ENCODE assay signal across 23 cellular contexts in genomic region chr2:88321614-88322248, GRCh38.
"Had no signal": no experiment of that assay in that cellular context is flagged by ENCODE, and none has a peak within 500 bp of the region (broad histone marks: within the 10 kb centered on the region; RNA-seq: fewer than 3 reads in every experiment).

No MANE protein-coding gene starts in this region.

- H3K4me3 Mint-ChIP-seq: activated CD4-positive, alpha-beta memory T cell treated with anti-CD3 and anti-CD28 coated beads for 36 hours; activated naive CD4-positive, alpha-beta T cell treated with anti-CD3 and anti-CD28 coated beads for 36 hours; activated T-cell treated with anti-CD3 and anti-CD28 coated beads, Interleukin-2, amount 50 U/mL, for 72 hours; immature natural killer cell; memory B cell; stimulated activated naive B cell treated with anti-CD40 and anti-IgM and Interleukin-4, amounts not matched to agents 10 μg/mL and 1 μg/mL and 100 μg/mL, for 72 hours; T-helper 17 cell had no signal

- H3K9me3 Mint-ChIP-seq: activated naive CD4-positive, alpha-beta T cell treated with anti-CD3 and anti-CD28 coated beads for 36 hours; activated T-cell treated with anti-CD3 and anti-CD28 coated beads, Interleukin-2, amount 50 U/mL, for 72 hours; immature natural killer cell had no signal

- H3K36me3 Mint-ChIP-seq: activated CD4-positive, alpha-beta memory T cell treated with anti-CD3 and anti-CD28 coated beads for 36 hours; immature natural killer cell; memory B cell; stimulated activated naive B cell treated with anti-CD40 and anti-IgM and Interleukin-4, amounts not matched to agents 10 μg/mL and 1 μg/mL and 100 μg/mL, for 72 hours had no signal

- H3K27ac ChIP-seq: body of pancreas, cardiac muscle cell, foreskin keratinocyte, sigmoid colon, transverse colon, uterus had no signal

- DNase-seq: activated CD4-positive, alpha-beta memory T cell treated with anti-CD3 and anti-CD28 coated beads for 36 hours; activated CD4-positive, alpha-beta T cell treated with anti-CD3 and anti-CD28 coated beads for 48 hours; activated CD4-positive, CD25-positive, alpha-beta regulatory T cell; activated effector memory CD4-positive, alpha-beta T cell treated with Interleukin-2 at 50 U/mL for 16 hours; activated naive CD4-positive, alpha-beta T cell treated with anti-CD3 and anti-CD28 coated beads for 36 hours; activated T-cell treated with anti-CD3 and anti-CD28 coated beads, Interleukin-2, amount 50 U/mL, for 72 hours; anterior cingulate cortex; body of pancreas; effector CD4-positive, alpha-beta T cell; foreskin keratinocyte; immature natural killer cell; kidney glomerular epithelial cell; posterior cingulate gyrus; sigmoid colon; stimulated activated CD4-positive, alpha-beta T cell treated with anti-CD3 and anti-CD28 coated beads, Interleukin-15, amount 100 ng/mL, for 24 hours; stimulated activated CD4-positive, alpha-beta T cell treated with anti-CD3 and anti-CD28 coated beads, Interleukin-2, amount 100 ng/mL, for 48 hours; stimulated activated CD8-positive, alpha-beta memory T cell treated with anti-CD3 and anti-CD28 coated beads, Interleukin-4, amount 100 ng/mL, for 48 hours; stimulated activated naive B cell treated with anti-CD40 and anti-IgM and Interleukin-4, amounts not matched to agents 10 μg/mL and 1 μg/mL and 100 μg/mL, for 72 hours; T-helper 17 cell; transverse colon; uterus had no signal

- H3K4me1 Mint-ChIP-seq: immature natural killer cell; memory B cell; stimulated activated naive B cell treated with anti-CD40 and anti-IgM and Interleukin-4, amounts not matched to agents 10 μg/mL and 1 μg/mL and 100 μg/mL, for 72 hours; T-helper 17 cell had no signal

- H3K27ac Mint-ChIP-seq: activated CD4-positive, alpha-beta memory T cell treated with anti-CD3 and anti-CD28 coated beads for 36 hours; activated naive CD4-positive, alpha-beta T cell treated with anti-CD3 and anti-CD28 coated beads for 36 hours; activated T-cell treated with anti-CD3 and anti-CD28 coated beads, Interleukin-2, amount 50 U/mL, for 72 hours; immature natural killer cell; memory B cell; stimulated activated naive B cell treated with anti-CD40 and anti-IgM and Interleukin-4, amounts not matched to agents 10 μg/mL and 1 μg/mL and 100 μg/mL, for 72 hours; T-helper 17 cell had no signal

- ATAC-seq: activated T-cell treated with anti-CD3 and anti-CD28 coated beads, Interleukin-2, amount 50 U/mL, for 72 hours; body of pancreas; foreskin keratinocyte; stimulated activated naive B cell treated with anti-CD40 and anti-IgM and Interleukin-4, amounts not matched to agents 10 μg/mL and 1 μg/mL and 100 μg/mL, for 72 hours; T-helper 17 cell had no signal
